ENCODE assay signal across 1 cellular context in the genomic region with DNA sequence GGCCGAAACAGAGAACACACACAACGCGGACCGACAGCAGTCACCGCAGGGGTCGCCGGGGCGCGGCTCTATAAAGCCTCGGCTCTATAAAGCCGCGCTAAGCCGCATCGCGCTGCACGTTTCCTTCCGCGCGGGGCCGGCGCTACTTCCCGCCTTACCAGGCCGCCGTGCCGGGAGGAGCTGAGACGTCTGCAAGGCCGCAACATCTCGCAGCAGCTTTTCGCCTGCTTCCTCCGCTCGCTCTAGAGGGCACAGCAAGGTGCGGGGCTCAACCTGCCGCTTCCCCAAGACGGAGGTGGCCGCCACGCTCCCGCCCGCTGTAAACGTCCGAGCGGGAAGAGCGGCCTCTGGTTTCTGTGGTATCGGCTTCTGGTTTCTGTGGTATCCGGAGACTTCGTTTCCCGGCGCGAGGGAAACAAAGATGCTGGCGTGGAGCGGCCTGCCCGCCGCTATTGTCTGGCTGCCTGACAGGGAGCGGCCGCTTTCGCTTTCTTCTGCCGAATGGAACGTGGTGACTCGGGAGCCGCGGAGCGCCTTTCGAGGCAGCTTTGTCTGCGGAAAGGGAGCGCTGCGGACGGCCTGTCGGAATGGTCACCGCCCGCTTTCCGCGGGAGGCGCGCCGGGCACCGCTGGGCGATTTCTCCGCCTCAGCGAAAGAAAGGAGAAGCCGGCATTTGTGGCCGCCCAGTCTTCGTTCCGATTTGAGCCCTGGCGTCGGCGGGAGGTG.
TF ChIP-seq lines count a peak whose summit lies in the region.

No MANE protein-coding gene starts in this region.

TF ChIP-seq in H1, 55 proteins besides CTCF, POLR2A, EP300 and RAD21 (continued from another document):
- TF ChIP-seq, protein P1, sequence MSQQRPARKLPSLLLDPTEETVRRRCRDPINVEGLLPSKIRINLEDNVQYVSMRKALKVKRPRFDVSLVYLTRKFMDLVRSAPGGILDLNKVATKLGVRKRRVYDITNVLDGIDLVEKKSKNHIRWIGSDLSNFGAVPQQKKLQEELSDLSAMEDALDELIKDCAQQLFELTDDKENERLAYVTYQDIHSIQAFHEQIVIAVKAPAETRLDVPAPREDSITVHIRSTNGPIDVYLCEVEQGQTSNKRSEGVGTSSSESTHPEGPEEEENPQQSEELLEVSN (IDR thresholded peaks at IDR 0.05), result peak; percentile 95
- TF ChIP-seq TBP (IDR thresholded peaks at IDR 0.05; ENCODE audit: low read depth, low read length) (peak; percentile 90), RFX5 (IDR thresholded peaks at IDR 0.05; ENCODE audit: borderline replicate concordance, low read depth, low read length) (no peak), EZH2 (IDR thresholded peaks at IDR 0.05; ENCODE audit: low read depth, low read length, severe bottlenecking) (peak; percentile 84), CBX8 (IDR thresholded peaks at IDR 0.05; ENCODE audit: borderline replicate concordance, low read depth, low read length) (no peak), GABPA (IDR thresholded peaks at IDR 0.05; ENCODE audit: borderline replicate concordance, insufficient read depth, low read length) (peak; percentile 22; the same call in 1 of the 2 replicates), FOSL1 (IDR thresholded peaks at IDR 0.05; ENCODE audit: insufficient read depth, low read depth, low read length) (no peak), ZNF274 (IDR thresholded peaks at IDR 0.05; ENCODE audit: borderline replicate concordance, extremely low read depth, low read length) (no peak), TAF7 (optimal IDR thresholded peaks at IDR 0.05; ENCODE audit: borderline replicate concordance, low read depth, low read length) (peak; percentile 79), SIX5 (IDR thresholded peaks at IDR 0.05; ENCODE audit: low read depth, low read length) (no peak), CREB1 (IDR thresholded peaks at IDR 0.05) (peak; percentile 69), ASH2L (IDR thresholded peaks at IDR 0.05; ENCODE audit: low read length) (peak; percentile 89), SRF (IDR thresholded peaks at IDR 0.05; ENCODE audit: low read depth, low read length) (no peak), TCF12 (IDR thresholded peaks at IDR 0.05; ENCODE audit: low read depth, low read length) (peak; percentile 71; the same call in 1 of the 2 replicates), CEBPB (IDR thresholded peaks at IDR 0.05; ENCODE audit: low read depth, low read length) (no peak), CHD2 (IDR thresholded peaks at IDR 0.05; ENCODE audit: low read length) (peak; percentile 92), YY1 (IDR thresholded peaks at IDR 0.05; ENCODE audit: low read depth, low read length) (peak; percentile 74), TEAD4 (IDR thresholded peaks at IDR 0.05; ENCODE audit: low read depth, low read length) (0 out of 2 replicates have a peak, but pooled peaks have one; percentile 11), KDM4A (IDR thresholded peaks at IDR 0.05; ENCODE audit: low read depth, low read length, severe bottlenecking) (peak; percentile 94), HDAC6 (IDR thresholded peaks at IDR 0.05; ENCODE audit: low read depth, low read length) (no peak), POLR2AphosphoS5 (IDR thresholded peaks at IDR 0.05; ENCODE audit: low read depth, low read length) (peak; percentile 86), RBBP5 (IDR thresholded peaks at IDR 0.05; ENCODE audit: borderline replicate concordance, low read depth, low read length) (peak; percentile 81), RXRA (IDR thresholded peaks at IDR 0.05; ENCODE audit: insufficient read depth, low read depth, low read length) (no peak), SUZ12 (IDR thresholded peaks at IDR 0.05; ENCODE audit: low read length) (peak; percentile 92), SP2 (IDR thresholded peaks at IDR 0.05; ENCODE audit: low read length) (no peak), SP1 (IDR thresholded peaks at IDR 0.05; ENCODE audit: low read depth, low read length) (0 out of 2 replicates have a peak, but pooled peaks have one; percentile 44), SIRT6 (IDR thresholded peaks at IDR 0.05; ENCODE audit: low read length) (no peak), MAFK (IDR thresholded peaks at IDR 0.05; ENCODE audit: low read depth, low read length) (no peak), TAF1 (IDR thresholded peaks at IDR 0.05; ENCODE audit: low read depth, low read length) (peak; percentile 94), JUND (IDR thresholded peaks at IDR 0.05; ENCODE audit: low read length) (no peak), KDM1A (IDR thresholded peaks at IDR 0.05; ENCODE audit: borderline replicate concordance, low read length) (no peak), HDAC2 (IDR thresholded peaks at IDR 0.05; ENCODE audit: borderline replicate concordance in 1 of 2, low read depth in 2 of 2, low read length in 2 of 2) (peak in 1 of 2 experiments; percentile 59; a peak in 1 of 4 replicates), CHD1 (IDR thresholded peaks at IDR 0.05; ENCODE audit: low read depth, low read length) (no peak), SIN3A (conservative IDR thresholded peaks at IDR 0.05 in 1 of 2, IDR thresholded peaks at IDR 0.05 in 1 of 2; ENCODE audit: low read depth in 1 of 2, low read length in 2 of 2) (peak in 1 of 2 experiments; percentile 73; a peak in 2 of 4 replicates), KDM5A (IDR thresholded peaks at IDR 0.05; ENCODE audit: low read length) (no peak), SP4 (IDR thresholded peaks at IDR 0.05; ENCODE audit: low read length) (no peak), NANOG (IDR thresholded peaks at IDR 0.05; ENCODE audit: insufficient read depth, low read depth, low read length, poor library complexity, severe bottlenecking) (no peak), CBX5 (IDR thresholded peaks at IDR 0.05; ENCODE audit: low read depth, low read length) (no peak), POU5F1 (IDR thresholded peaks at IDR 0.05; ENCODE audit: low read depth, low read length) (0 out of 2 replicates have a peak, but pooled peaks have one; percentile 3), BACH1 (IDR thresholded peaks at IDR 0.05; ENCODE audit: low read length) (no peak), CTBP2 (IDR thresholded peaks at IDR 0.05; ENCODE audit: borderline replicate concordance, insufficient read depth, insufficient read length, low read length) (no peak), EGR1 (IDR thresholded peaks at IDR 0.05; ENCODE audit: borderline replicate concordance, low read depth, low read length) (0 out of 2 replicates have a peak, but pooled peaks have one; percentile 41), GTF2F1 (IDR thresholded peaks at IDR 0.05; ENCODE audit: borderline replicate concordance, low read depth, low read length) (no peak), BRCA1 (IDR thresholded peaks at IDR 0.05; ENCODE audit: low read depth, low read length) (no peak), BCL11A (IDR thresholded peaks at IDR 0.05; ENCODE audit: low read depth in 2 of 2, low read length in 2 of 2) (no peak), PHF8 (conservative IDR thresholded peaks at IDR 0.05; ENCODE audit: low read depth, low read length) (peak; percentile 49; the same call in 1 of the 2 replicates), NRF1 (IDR thresholded peaks at IDR 0.05; ENCODE audit: low read depth, low read length) (no peak)
- TF ChIP-seq, protein P2, sequence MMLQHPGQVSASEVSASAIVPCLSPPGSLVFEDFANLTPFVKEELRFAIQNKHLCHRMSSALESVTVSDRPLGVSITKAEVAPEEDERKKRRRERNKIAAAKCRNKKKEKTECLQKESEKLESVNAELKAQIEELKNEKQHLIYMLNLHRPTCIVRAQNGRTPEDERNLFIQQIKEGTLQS (IDR thresholded peaks at IDR 0.05; ENCODE audit: insufficient read depth, low read depth, low read length), result no peak
- TF ChIP-seq, protein P3, sequence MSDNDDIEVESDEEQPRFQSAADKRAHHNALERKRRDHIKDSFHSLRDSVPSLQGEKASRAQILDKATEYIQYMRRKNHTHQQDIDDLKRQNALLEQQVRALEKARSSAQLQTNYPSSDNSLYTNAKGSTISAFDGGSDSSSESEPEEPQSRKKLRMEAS (IDR thresholded peaks at IDR 0.05), result peak; percentile 88
- TF ChIP-seq, protein P4, sequence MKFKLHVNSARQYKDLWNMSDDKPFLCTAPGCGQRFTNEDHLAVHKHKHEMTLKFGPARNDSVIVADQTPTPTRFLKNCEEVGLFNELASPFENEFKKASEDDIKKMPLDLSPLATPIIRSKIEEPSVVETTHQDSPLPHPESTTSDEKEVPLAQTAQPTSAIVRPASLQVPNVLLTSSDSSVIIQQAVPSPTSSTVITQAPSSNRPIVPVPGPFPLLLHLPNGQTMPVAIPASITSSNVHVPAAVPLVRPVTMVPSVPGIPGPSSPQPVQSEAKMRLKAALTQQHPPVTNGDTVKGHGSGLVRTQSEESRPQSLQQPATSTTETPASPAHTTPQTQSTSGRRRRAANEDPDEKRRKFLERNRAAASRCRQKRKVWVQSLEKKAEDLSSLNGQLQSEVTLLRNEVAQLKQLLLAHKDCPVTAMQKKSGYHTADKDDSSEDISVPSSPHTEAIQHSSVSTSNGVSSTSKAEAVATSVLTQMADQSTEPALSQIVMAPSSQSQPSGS (IDR thresholded peaks at IDR 0.05; ENCODE audit: low read length), result no peak
- TF ChIP-seq, protein P5, sequence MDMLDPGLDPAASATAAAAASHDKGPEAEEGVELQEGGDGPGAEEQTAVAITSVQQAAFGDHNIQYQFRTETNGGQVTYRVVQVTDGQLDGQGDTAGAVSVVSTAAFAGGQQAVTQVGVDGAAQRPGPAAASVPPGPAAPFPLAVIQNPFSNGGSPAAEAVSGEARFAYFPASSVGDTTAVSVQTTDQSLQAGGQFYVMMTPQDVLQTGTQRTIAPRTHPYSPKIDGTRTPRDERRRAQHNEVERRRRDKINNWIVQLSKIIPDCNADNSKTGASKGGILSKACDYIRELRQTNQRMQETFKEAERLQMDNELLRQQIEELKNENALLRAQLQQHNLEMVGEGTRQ (IDR thresholded peaks at IDR 0.05; ENCODE audit: low read length), result no peak
- TF ChIP-seq, protein P6, sequence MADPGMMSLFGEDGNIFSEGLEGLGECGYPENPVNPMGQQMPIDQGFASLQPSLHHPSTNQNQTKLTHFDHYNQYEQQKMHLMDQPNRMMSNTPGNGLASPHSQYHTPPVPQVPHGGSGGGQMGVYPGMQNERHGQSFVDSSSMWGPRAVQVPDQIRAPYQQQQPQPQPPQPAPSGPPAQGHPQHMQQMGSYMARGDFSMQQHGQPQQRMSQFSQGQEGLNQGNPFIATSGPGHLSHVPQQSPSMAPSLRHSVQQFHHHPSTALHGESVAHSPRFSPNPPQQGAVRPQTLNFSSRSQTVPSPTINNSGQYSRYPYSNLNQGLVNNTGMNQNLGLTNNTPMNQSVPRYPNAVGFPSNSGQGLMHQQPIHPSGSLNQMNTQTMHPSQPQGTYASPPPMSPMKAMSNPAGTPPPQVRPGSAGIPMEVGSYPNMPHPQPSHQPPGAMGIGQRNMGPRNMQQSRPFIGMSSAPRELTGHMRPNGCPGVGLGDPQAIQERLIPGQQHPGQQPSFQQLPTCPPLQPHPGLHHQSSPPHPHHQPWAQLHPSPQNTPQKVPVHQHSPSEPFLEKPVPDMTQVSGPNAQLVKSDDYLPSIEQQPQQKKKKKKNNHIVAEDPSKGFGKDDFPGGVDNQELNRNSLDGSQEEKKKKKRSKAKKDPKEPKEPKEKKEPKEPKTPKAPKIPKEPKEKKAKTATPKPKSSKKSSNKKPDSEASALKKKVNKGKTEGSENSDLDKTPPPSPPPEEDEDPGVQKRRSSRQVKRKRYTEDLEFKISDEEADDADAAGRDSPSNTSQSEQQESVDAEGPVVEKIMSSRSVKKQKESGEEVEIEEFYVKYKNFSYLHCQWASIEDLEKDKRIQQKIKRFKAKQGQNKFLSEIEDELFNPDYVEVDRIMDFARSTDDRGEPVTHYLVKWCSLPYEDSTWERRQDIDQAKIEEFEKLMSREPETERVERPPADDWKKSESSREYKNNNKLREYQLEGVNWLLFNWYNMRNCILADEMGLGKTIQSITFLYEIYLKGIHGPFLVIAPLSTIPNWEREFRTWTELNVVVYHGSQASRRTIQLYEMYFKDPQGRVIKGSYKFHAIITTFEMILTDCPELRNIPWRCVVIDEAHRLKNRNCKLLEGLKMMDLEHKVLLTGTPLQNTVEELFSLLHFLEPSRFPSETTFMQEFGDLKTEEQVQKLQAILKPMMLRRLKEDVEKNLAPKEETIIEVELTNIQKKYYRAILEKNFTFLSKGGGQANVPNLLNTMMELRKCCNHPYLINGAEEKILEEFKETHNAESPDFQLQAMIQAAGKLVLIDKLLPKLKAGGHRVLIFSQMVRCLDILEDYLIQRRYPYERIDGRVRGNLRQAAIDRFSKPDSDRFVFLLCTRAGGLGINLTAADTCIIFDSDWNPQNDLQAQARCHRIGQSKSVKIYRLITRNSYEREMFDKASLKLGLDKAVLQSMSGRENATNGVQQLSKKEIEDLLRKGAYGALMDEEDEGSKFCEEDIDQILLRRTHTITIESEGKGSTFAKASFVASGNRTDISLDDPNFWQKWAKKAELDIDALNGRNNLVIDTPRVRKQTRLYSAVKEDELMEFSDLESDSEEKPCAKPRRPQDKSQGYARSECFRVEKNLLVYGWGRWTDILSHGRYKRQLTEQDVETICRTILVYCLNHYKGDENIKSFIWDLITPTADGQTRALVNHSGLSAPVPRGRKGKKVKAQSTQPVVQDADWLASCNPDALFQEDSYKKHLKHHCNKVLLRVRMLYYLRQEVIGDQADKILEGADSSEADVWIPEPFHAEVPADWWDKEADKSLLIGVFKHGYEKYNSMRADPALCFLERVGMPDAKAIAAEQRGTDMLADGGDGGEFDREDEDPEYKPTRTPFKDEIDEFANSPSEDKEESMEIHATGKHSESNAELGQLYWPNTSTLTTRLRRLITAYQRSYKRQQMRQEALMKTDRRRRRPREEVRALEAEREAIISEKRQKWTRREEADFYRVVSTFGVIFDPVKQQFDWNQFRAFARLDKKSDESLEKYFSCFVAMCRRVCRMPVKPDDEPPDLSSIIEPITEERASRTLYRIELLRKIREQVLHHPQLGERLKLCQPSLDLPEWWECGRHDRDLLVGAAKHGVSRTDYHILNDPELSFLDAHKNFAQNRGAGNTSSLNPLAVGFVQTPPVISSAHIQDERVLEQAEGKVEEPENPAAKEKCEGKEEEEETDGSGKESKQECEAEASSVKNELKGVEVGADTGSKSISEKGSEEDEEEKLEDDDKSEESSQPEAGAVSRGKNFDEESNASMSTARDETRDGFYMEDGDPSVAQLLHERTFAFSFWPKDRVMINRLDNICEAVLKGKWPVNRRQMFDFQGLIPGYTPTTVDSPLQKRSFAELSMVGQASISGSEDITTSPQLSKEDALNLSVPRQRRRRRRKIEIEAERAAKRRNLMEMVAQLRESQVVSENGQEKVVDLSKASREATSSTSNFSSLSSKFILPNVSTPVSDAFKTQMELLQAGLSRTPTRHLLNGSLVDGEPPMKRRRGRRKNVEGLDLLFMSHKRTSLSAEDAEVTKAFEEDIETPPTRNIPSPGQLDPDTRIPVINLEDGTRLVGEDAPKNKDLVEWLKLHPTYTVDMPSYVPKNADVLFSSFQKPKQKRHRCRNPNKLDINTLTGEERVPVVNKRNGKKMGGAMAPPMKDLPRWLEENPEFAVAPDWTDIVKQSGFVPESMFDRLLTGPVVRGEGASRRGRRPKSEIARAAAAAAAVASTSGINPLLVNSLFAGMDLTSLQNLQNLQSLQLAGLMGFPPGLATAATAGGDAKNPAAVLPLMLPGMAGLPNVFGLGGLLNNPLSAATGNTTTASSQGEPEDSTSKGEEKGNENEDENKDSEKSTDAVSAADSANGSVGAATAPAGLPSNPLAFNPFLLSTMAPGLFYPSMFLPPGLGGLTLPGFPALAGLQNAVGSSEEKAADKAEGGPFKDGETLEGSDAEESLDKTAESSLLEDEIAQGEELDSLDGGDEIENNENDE (IDR thresholded peaks at IDR 0.05; ENCODE audit: insufficient replicate concordance, low read length), result no peak
